ENCODE assay signal across 8 cellular contexts in the genomic region with DNA sequence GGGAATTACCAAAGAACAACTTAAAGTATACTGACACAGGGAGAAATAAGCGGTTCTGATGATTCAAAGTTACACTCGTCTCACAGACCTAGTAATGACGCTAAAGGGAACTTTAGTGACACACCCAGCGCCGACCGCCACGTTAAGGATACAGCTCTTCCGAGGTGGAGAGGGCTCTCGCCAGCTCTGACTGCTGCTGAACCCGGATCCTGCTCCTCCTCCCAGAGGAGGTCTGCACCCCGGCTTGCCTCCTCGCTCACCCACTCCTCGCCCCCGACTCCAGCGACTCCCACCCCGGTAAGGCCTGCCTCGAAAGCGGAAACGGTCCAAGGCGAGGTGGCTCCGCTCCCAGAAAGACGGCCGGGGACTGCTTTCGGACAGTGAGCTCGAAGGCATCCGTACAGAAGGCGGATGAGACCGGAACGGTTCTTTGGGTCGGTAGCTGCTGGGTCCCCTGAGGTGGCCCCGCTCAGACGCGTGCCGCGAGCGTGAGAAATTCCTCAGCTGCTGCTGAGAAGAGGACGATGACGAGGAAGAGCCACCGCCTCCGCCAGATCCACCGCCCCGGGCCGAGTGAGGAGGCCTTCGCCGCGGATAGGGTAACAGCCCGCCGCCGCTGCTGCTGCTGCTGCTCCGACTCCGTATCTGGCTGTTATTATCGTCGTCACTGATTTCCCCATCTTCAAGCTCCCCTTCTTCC. TPM values are rescaled to one million over a fixed set of nuclear protein-coding genes. Genes with fewer than 3 reads are reported as not detected.
DNase-seq lines count a peak whose midpoint lies in the region; ATAC-seq and TF ChIP-seq lines count a peak whose summit lies in the region.

No MANE protein-coding gene starts in this region.

- peaks cover 21% of the 10 kb centered on the region for H3K4me1 ChIP-seq in ACC112 (ENCODE audit: control insufficient read depth, insufficient read depth, low read length, unreplicated experiment)
- H3K4me1 ChIP-seq in OCI-LY3 (ENCODE audit: low read length) = peaks cover 17% of the 10 kb centered on the region
- peaks cover 0 to 47% (median 22%) of the 10 kb centered on the region in 3 donors for H3K4me1 ChIP-seq in esophagus squamous epithelium

- H3K4me1 Mint-ChIP-seq in activated T-cell treated with anti-CD3 and anti-CD28 coated beads, Interleukin-2, amount 50 U/mL, for 24 hours (ENCODE audit: low read depth) = peaks cover 48% of the 10 kb centered on the region
- peaks cover 22 to 60% (median 53%) of the 10 kb centered on the region in 4 donors for H3K4me1 Mint-ChIP-seq in naive thymus-derived CD8-positive, alpha-beta T cell
- peaks cover 42% of the 10 kb centered on the region for H3K4me1 Mint-ChIP-seq in stimulated activated memory B cell treated with anti-CD40 and anti-IgM and Interleukin-4, amounts not matched to agents 10 μg/mL and 1 μg/mL and 100 μg/mL, for 72 hours

- ATAC-seq in GM18867 (IDR thresholded peaks at IDR 0.05; ENCODE audit: unreplicated experiment) (peak; percentile 24), HG03097 (IDR thresholded peaks at IDR 0.05; ENCODE audit: low FRiP score, unreplicated experiment) (peak; percentile 16)
- peak; percentile 40 to 54 for ATAC-seq in naive thymus-derived CD8-positive, alpha-beta T cell
- peak; percentile 53 for ATAC-seq in stimulated activated memory B cell treated with anti-CD40 and anti-IgM and Interleukin-4, amounts not matched to agents 10 μg/mL and 1 μg/mL and 100 μg/mL, for 72 hours

- peak overlapping the region; percentile 10 for H2AFZ ChIP-seq in ACC112 (ENCODE audit: low read length, unreplicated experiment)
- H2AFZ ChIP-seq in OCI-LY3 (ENCODE audit: low read depth, low read length) = peak overlapping the region; percentile 69

- H3K9me3 ChIP-seq in OCI-LY3 (ENCODE audit: insufficient read depth, low read length) (no peaks in the 10 kb centered on the region), esophagus squamous epithelium (no peaks in the 10 kb centered on the region)

- H3K27ac ChIP-seq in ACC112 (ENCODE audit: low read depth, low read length) (peak overlapping the region; percentile 89), OCI-LY3 (ENCODE audit: low read length) (peak overlapping the region; percentile 91), esophagus squamous epithelium (peak overlapping the region; percentile 94 to 98 (median 97))

- DNase-seq in activated T-cell treated with anti-CD3 and anti-CD28 coated beads, Interleukin-2, amount 50 U/mL, for 24 hours = peak; percentile 85
- DNase-seq in esophagus squamous epithelium (lab: John Stamatoyannopoulos, UW) = peak; percentile 38
- DNase-seq in naive thymus-derived CD8-positive, alpha-beta T cell = peak; percentile 56 to 82 (median 72)

- POLR2A ChIA-PET in naive thymus-derived CD8-positive, alpha-beta T cell (lab: Charles Lee) = interaction anchor here (0.7 to 4.2 kb wide), 19 partner anchors 9 to 1419 kb away, joined by 3 to 213 read pairs (median 5); partner anchors contain the start of genes CNOT2, RAB21, TBC1D15 and TMEM19

- TF ChIP-seq CTCF in OCI-LY3 (IDR thresholded peaks at IDR 0.05; ENCODE audit: low read depth, low read length) = no peak
- TF ChIP-seq CTCF in esophagus squamous epithelium (IDR thresholded peaks at IDR 0.05) = no peak

- H3K4me3 ChIP-seq in ACC112 (ENCODE audit: low read depth, low read length) (peak overlapping the region; percentile 96), OCI-LY3 (ENCODE audit: low read length) (peak overlapping the region; percentile 92), esophagus squamous epithelium (peak overlapping the region; percentile 68 to 94 (median 82))

- H3K79me2 ChIP-seq in ACC112 (ENCODE audit: control insufficient read depth, insufficient read depth, low read length, unreplicated experiment) (peaks cover 68% of the 10 kb centered on the region), OCI-LY3 (ENCODE audit: low read length) (peaks cover 75% of the 10 kb centered on the region)

- peak in 3 of 4 donors; percentile 25 to 57 (median 45) for TF ChIP-seq POLR2A in esophagus squamous epithelium (IDR thresholded peaks at IDR 0.05)

- H3K36me3 ChIP-seq in ACC112 (ENCODE audit: insufficient read depth, low read length) (peaks cover 22% of the 10 kb centered on the region), OCI-LY3 (replicated peaks; ENCODE audit: low read depth, low read length) (peaks cover 27% of the 10 kb centered on the region), esophagus squamous epithelium (peaks cover 0 to 26% (median 0%) of the 10 kb centered on the region in 3 donors)

- 0 to 1% methylated on average over 13 to 22 of the region's 53 CpGs for WGBS in esophagus squamous epithelium, 2 donors

- H3K4me2 ChIP-seq in OCI-LY3 (ENCODE audit: low read length) = peak overlapping the region; percentile 91

- H3K4me3 Mint-ChIP-seq in activated T-cell treated with anti-CD3 and anti-CD28 coated beads, Interleukin-2, amount 50 U/mL, for 24 hours = peak overlapping the region; percentile 100
- H3K4me3 Mint-ChIP-seq in naive thymus-derived CD8-positive, alpha-beta T cell = peak overlapping the region; percentile 95 to 100 (median 99)
- H3K4me3 Mint-ChIP-seq in stimulated activated memory B cell treated with anti-CD40 and anti-IgM and Interleukin-4, amounts not matched to agents 10 μg/mL and 1 μg/mL and 100 μg/mL, for 72 hours = peak overlapping the region; percentile 98

- H3K27ac Mint-ChIP-seq in activated T-cell treated with anti-CD3 and anti-CD28 coated beads, Interleukin-2, amount 50 U/mL, for 24 hours = peak overlapping the region; percentile 100
- peak overlapping the region; percentile 95 to 100 (median 99) for H3K27ac Mint-ChIP-seq in naive thymus-derived CD8-positive, alpha-beta T cell
- H3K27ac Mint-ChIP-seq in stimulated activated memory B cell treated with anti-CD40 and anti-IgM and Interleukin-4, amounts not matched to agents 10 μg/mL and 1 μg/mL and 100 μg/mL, for 72 hours = peak overlapping the region; percentile 99

- no peaks in the 10 kb centered on the region for H3K9me3 Mint-ChIP-seq in activated T-cell treated with anti-CD3 and anti-CD28 coated beads, Interleukin-2, amount 50 U/mL, for 24 hours
- peaks cover 0 to 9% (median 0%) of the 10 kb centered on the region in 9 donors for H3K9me3 Mint-ChIP-seq in naive thymus-derived CD8-positive, alpha-beta T cell
- H3K9me3 Mint-ChIP-seq in stimulated activated memory B cell treated with anti-CD40 and anti-IgM and Interleukin-4, amounts not matched to agents 10 μg/mL and 1 μg/mL and 100 μg/mL, for 72 hours = no peaks in the 10 kb centered on the region

- H4K20me1 ChIP-seq in OCI-LY3 (ENCODE audit: insufficient read depth, low read length) = peaks cover 14% of the 10 kb centered on the region

- intact Hi-C loops in esophagus squamous epithelium (cut with DNase I) = loop anchor here (10.0 kb wide), 1 partner anchor 92 kb away; the partner anchor contains the start of gene RAB21

- no peaks in the 10 kb centered on the region for H3K27me3 Mint-ChIP-seq in activated T-cell treated with anti-CD3 and anti-CD28 coated beads, Interleukin-2, amount 50 U/mL, for 24 hours
- no peaks in the 10 kb centered on the region for H3K27me3 Mint-ChIP-seq in naive thymus-derived CD8-positive, alpha-beta T cell
- H3K27me3 Mint-ChIP-seq in stimulated activated memory B cell treated with anti-CD40 and anti-IgM and Interleukin-4, amounts not matched to agents 10 μg/mL and 1 μg/mL and 100 μg/mL, for 72 hours = no peaks in the 10 kb centered on the region

- peak overlapping the region; percentile 88 for H3K9ac ChIP-seq in OCI-LY3 (ENCODE audit: low read length)

- peaks cover 78% of the 10 kb centered on the region for H3K36me3 Mint-ChIP-seq in activated T-cell treated with anti-CD3 and anti-CD28 coated beads, Interleukin-2, amount 50 U/mL, for 24 hours (ENCODE audit: low read depth)
- peaks cover 10 to 33% (median 17%) of the 10 kb centered on the region in 3 donors for H3K36me3 Mint-ChIP-seq in naive thymus-derived CD8-positive, alpha-beta T cell
- H3K36me3 Mint-ChIP-seq in stimulated activated memory B cell treated with anti-CD40 and anti-IgM and Interleukin-4, amounts not matched to agents 10 μg/mL and 1 μg/mL and 100 μg/mL, for 72 hours = peaks cover 31% of the 10 kb centered on the region

- H3K27me3 ChIP-seq in ACC112 (ENCODE audit: insufficient read depth, low read length) (no peaks in the 10 kb centered on the region), OCI-LY3 (ENCODE audit: low read depth, low read length) (no peaks in the 10 kb centered on the region), esophagus squamous epithelium (no peaks in the 10 kb centered on the region)

RNA-seq across cellular contexts. Expression of gene ZFC3H1, which starts 0.6 kb away (rescaled TPM):
- total RNA-seq in esophagus squamous epithelium = 10 to 100 TPM; 17.7 to 60.8 (median 52.2) TPM
- 100 to 1,000 TPM; 117 to 118 TPM for total RNA-seq in naive thymus-derived CD8-positive, alpha-beta T cell
- polyA plus RNA-seq in naive thymus-derived CD8-positive, alpha-beta T cell = 10 to 100 TPM; 19.1 to 28.5 (median 21.3) TPM

RNA-seq across cellular contexts. Expression of gene THAP2, which starts 1.1 kb away (rescaled TPM):
- 10 to 100 TPM in 1 of 4 donors, 1 to 10 TPM in 3; 4.8 to 11.3 (median 6.0) TPM for total RNA-seq in esophagus squamous epithelium
- total RNA-seq in naive thymus-derived CD8-positive, alpha-beta T cell = 10 to 100 TPM; 14.3 to 15.8 TPM
- 10 to 100 TPM in 1 of 3 donors, 1 to 10 TPM in 2; 9.6 to 11.6 (median 9.7) TPM for polyA plus RNA-seq in naive thymus-derived CD8-positive, alpha-beta T cell

RNA-seq across cellular contexts. Expression of gene TMEM19, which starts 22.9 kb away (rescaled TPM):
- 10 to 100 TPM; 48.2 to 94.5 (median 68.4) TPM for total RNA-seq in esophagus squamous epithelium
- total RNA-seq in naive thymus-derived CD8-positive, alpha-beta T cell = 10 to 100 TPM; 22.0 to 30.5 TPM
- polyA plus RNA-seq in naive thymus-derived CD8-positive, alpha-beta T cell = 10 to 100 TPM; 40.1 to 53.8 (median 43.5) TPM

Comparison
In these comparisons a context has a peak if more than half of its experiments do, and no peak if none do; other contexts are left out.
1. Peak in every context shown above with its lines: DNase-seq, ATAC-seq, H3K4me3 ChIP-seq and H3K27ac ChIP-seq.